In genomic region chr2:176461686-176462376, GRCh38 we compare ENCODE assay signal across 15 cellular contexts.
DNase-seq lines count a peak whose midpoint lies in the region; ATAC-seq and TF ChIP-seq lines count a peak whose summit lies in the region.
"Had no signal": no experiment of that assay in that cellular context is flagged by ENCODE, and none has a peak within 500 bp of the region (broad histone marks: within the 10 kb centered on the region; RNA-seq: fewer than 3 reads in every experiment).

No MANE protein-coding gene starts in this region.

- ATAC-seq in left lung (peak; percentile 65), GM21737 (IDR thresholded peaks at IDR 0.05; ENCODE audit: unreplicated experiment) (no peak), HG03565 (IDR thresholded peaks at IDR 0.05; ENCODE audit: unreplicated experiment) (no peak)

- peak overlapping the region; percentile 34 for H2AFZ ChIP-seq in ACC112 (ENCODE audit: low read length, unreplicated experiment)

- TF ChIP-seq RAD21 in Ishikawa (IDR thresholded peaks at IDR 0.05; ENCODE audit: low read depth): no peak

- in situ Hi-C loops in ACHN (cut with HindIII; ENCODE audit: low pct_ligation_motif_present, low pct_unique_long_range_greater_than_20kb, low sequenced_read_pairs): loop anchor here (25.0 kb wide), 1 partner anchor 175 kb away; no protein-coding TSS in a partner anchor

- TF ChIP-seq EP300 in Ishikawa (IDR thresholded peaks at IDR 0.05; ENCODE audit: borderline replicate concordance): peak; percentile 69; the same call in 1 of the 2 replicates

- TF ChIP-seq CTCF in left lung (IDR thresholded peaks at IDR 0.05): no peak

- peak overlapping the region; percentile 48 for H3K27ac ChIP-seq in ACC112 (ENCODE audit: low read depth, low read length)
- no peak overlapping the region for H3K27ac ChIP-seq in left lung
- H3K27ac ChIP-seq: pancreas, thoracic aorta had no signal

- no peaks in the 10 kb centered on the region for H3K79me2 ChIP-seq in ACC112 (ENCODE audit: control insufficient read depth, insufficient read depth, low read length, unreplicated experiment)

- DNase-seq in dermis blood vessel endothelial cell: peak; percentile 52
- no peak for DNase-seq in left lung
- DNase-seq in ACHN: no peak
- no peak for DNase-seq in iPS-NIHi11 (ENCODE audit: low spot score)
- DNase-seq: activated naive CD4-positive, alpha-beta T cell; central memory CD4-positive, alpha-beta T cell; DMS 273 treated with DMSO at 0.1 percent for 48 hours; MV-4-11; NCI-H2171 treated with DMSO at 0.1 percent for 48 hours; pancreas had no signal

- no peaks in the 10 kb centered on the region for H3K27me3 ChIP-seq in ACC112 (ENCODE audit: insufficient read depth, low read length)
- H3K27me3 ChIP-seq in left lung: peaks cover 0 to 17% of the 10 kb centered on the region in 2 donors

- H3K4me3 ChIP-seq in ACC112 (ENCODE audit: low read depth, low read length) (peak overlapping the region; percentile 26), left lung (no peak overlapping the region)
- H3K4me3 ChIP-seq: pancreas, thoracic aorta had no signal

- intact Hi-C loops in left lung (cut with DNase I): no loop called here

- H3K36me3 ChIP-seq in ACC112 (ENCODE audit: insufficient read depth, low read length) (no peaks in the 10 kb centered on the region), left lung (no peaks in the 10 kb centered on the region)
- H3K36me3 ChIP-seq: pancreas, thoracic aorta had no signal

- no peaks in the 10 kb centered on the region for H3K9me3 ChIP-seq in left lung
- H3K9me3 ChIP-seq: pancreas, thoracic aorta had no signal

- H3K4me1 ChIP-seq in ACC112 (ENCODE audit: control insufficient read depth, insufficient read depth, low read length, unreplicated experiment) (peaks cover 34% of the 10 kb centered on the region), left lung (no peaks in the 10 kb centered on the region)
- H3K4me1 ChIP-seq: pancreas had no signal

TF ChIP-seq in Ishikawa, 13 proteins besides CTCF, POLR2A, EP300 and RAD21:
- TF ChIP-seq CREB1 (IDR thresholded peaks at IDR 0.05; ENCODE audit: low read depth) (no peak), REST (IDR thresholded peaks at IDR 0.05; ENCODE audit: low read depth) (no peak), FOXM1 (IDR thresholded peaks at IDR 0.05; ENCODE audit: borderline replicate concordance, low read depth) (peak; percentile 59), NFIC (IDR thresholded peaks at IDR 0.05) (peak; percentile 10; the same call in 1 of the 2 replicates), TCF12 (IDR thresholded peaks at IDR 0.05; ENCODE audit: low read depth) (peak; percentile 38; the same call in 1 of the 2 replicates), CEBPB (IDR thresholded peaks at IDR 0.05) (peak; percentile 92)
